In genomic region chr6:144555078-144555477, GRCh38 we compare ENCODE assay signal across 13 cellular contexts.
"Had no signal": no experiment of that assay in that cellular context is flagged by ENCODE, and none has a peak within 500 bp of the region (broad histone marks: within the 10 kb centered on the region; RNA-seq: fewer than 3 reads in every experiment).

No MANE protein-coding gene starts in this region.

- ATAC-seq: body of pancreas, lower lobe of right lung, pancreas had no signal

- H3K4me3 Mint-ChIP-seq: activated CD4-positive, alpha-beta T cell treated with anti-CD3 and anti-CD28 coated beads, Interleukin-2, amount 10 ng/mL, durations not matched to agents 7 days and 5 days; mesothelial cell of epicardium had no signal

- H3K27me3 Mint-ChIP-seq: activated CD4-positive, alpha-beta T cell treated with anti-CD3 and anti-CD28 coated beads, Interleukin-2, amount 10 ng/mL, durations not matched to agents 7 days and 5 days had no signal

- H3K27ac Mint-ChIP-seq: activated CD4-positive, alpha-beta T cell treated with anti-CD3 and anti-CD28 coated beads, Interleukin-2, amount 10 ng/mL, durations not matched to agents 7 days and 5 days; mesothelial cell of epicardium had no signal

- DNase-seq: activated CD4-positive, alpha-beta T cell treated with anti-CD3 and anti-CD28 coated beads, Interleukin-2, amount 10 ng/mL, durations not matched to agents 7 days and 5 days; activated effector memory CD4-positive, alpha-beta T cell treated with anti-CD3 and anti-CD28 coated beads, Interleukin-2, amount 50 U/mL, for 16 hours; amniotic stem cell; body of pancreas; central memory CD4-positive, alpha-beta T cell; cortex of kidney; effector CD8-positive, alpha-beta T cell; hippocampal formation; lower lobe of right lung; pancreas; retina; T1000 had no signal

- H3K9me3 Mint-ChIP-seq: activated CD4-positive, alpha-beta T cell treated with anti-CD3 and anti-CD28 coated beads, Interleukin-2, amount 10 ng/mL, durations not matched to agents 7 days and 5 days; mesothelial cell of epicardium had no signal
